Comparison of ENCODE assay signal across 8 cellular contexts in the genomic region with DNA sequence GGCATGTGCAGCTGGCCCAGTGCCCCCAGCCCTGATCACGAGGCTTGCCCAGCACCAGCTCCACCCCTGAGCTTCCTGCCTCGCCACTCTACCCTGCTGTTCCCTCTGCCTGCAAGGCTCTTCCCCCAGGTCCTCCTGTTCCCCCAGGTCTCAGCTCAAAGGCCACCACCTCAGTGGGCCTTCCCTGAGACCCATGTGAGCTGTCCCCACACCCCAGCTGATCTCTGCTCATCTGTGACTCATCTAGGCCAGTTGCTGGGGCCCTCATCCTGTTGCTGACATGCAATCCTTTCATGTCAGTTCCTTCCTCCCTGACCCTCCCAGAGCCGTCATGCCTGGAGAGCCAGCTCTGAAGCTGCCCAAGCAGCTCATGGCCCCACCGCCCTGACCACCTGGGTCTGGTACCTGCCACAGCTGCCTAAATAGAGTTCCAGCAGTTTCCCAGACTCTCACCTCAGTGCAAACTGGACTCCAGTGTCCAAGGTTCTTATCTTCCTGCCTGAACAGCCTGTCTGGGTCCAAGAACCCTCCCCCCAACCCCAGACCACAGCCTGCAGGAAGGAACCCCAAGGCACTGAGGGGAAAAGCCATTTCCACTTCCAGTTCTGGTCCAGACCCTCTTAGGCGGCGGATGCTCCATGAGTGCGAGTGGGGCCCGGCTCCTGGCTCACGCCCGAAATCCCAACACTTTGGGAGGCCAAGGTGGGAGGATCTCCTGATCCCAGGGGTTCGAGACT.
A peak's percentile ranks its signal among the peaks of the same experiment; 100 is the strongest.
DNase-seq lines count a peak whose midpoint lies in the region; ATAC-seq and TF ChIP-seq lines count a peak whose summit lies in the region.
"Had no signal": no experiment of that assay in that cellular context is flagged by ENCODE, and none has a peak within 500 bp of the region (broad histone marks: within the 10 kb centered on the region; RNA-seq: fewer than 3 reads in every experiment).

No MANE protein-coding gene starts in this region.

- H3K27me3 Mint-ChIP-seq in chondrocyte (ENCODE audit: low read depth) (peaks cover 2% of the 10 kb centered on the region), osteocyte (ENCODE audit: unreplicated experiment) (no peaks in the 10 kb centered on the region)

- H3K27me3 ChIP-seq in GM23248 (replicated peaks; ENCODE audit: insufficient read depth): peaks cover 11% of the 10 kb centered on the region

- H3K79me2 ChIP-seq in GM23248 (ENCODE audit: insufficient read depth): no peaks in the 10 kb centered on the region

- DNase-seq in GM23248 (peak; percentile 55), NOMO-1 treated with dmso at 0.1 percent for 144 hours (lab: John Stamatoyannopoulos, UW; ENCODE audit: unreplicated experiment) (peak; percentile 45), chondrocyte (ENCODE audit: low spot score) (no peak), osteocyte (ENCODE audit: extremely low spot score, unreplicated experiment) (no peak)
- DNase-seq: NCI-H1694 had no signal

- TF ChIP-seq CTCF in chondrocyte (IDR thresholded peaks at IDR 0.05) (no peak), osteocyte (IDR thresholded peaks at IDR 0.05) (no peak)

- no peak overlapping the region for H3K4me3 Mint-ChIP-seq in chondrocyte (ENCODE audit: unreplicated experiment)
- H3K4me3 Mint-ChIP-seq in osteocyte (ENCODE audit: unreplicated experiment): no peak overlapping the region

- H3K36me3 Mint-ChIP-seq in chondrocyte (ENCODE audit: low read depth) (no peaks in the 10 kb centered on the region), osteocyte (ENCODE audit: unreplicated experiment) (no peaks in the 10 kb centered on the region)

- H2AFZ ChIP-seq in GM23248: no peak overlapping the region

- no peaks in the 10 kb centered on the region for H3K36me3 ChIP-seq in GM23248 (ENCODE audit: low read depth)

- no peaks in the 10 kb centered on the region for H4K20me1 ChIP-seq in GM23248 (ENCODE audit: insufficient read depth)

- no peaks in the 10 kb centered on the region for H3K9me3 Mint-ChIP-seq in chondrocyte (ENCODE audit: low read depth)
- H3K9me3 Mint-ChIP-seq in osteocyte (ENCODE audit: unreplicated experiment): no peaks in the 10 kb centered on the region

- no peak overlapping the region for H3K4me2 ChIP-seq in GM23248 (ENCODE audit: unreplicated experiment)

- no peak overlapping the region for H3K9ac ChIP-seq in GM23248

- ATAC-seq in GM18517 (IDR thresholded peaks at IDR 0.05; ENCODE audit: unreplicated experiment) (no peak), GM19467 (IDR thresholded peaks at IDR 0.05; ENCODE audit: unreplicated experiment) (no peak), GM18858 (IDR thresholded peaks at IDR 0.05; ENCODE audit: unreplicated experiment) (no peak)

- H3K4me1 ChIP-seq in GM23248 (ENCODE audit: insufficient read depth): no peaks in the 10 kb centered on the region

- H3K9me2 ChIP-seq in GM23248 (ENCODE audit: insufficient read depth): no peaks in the 10 kb centered on the region

- no peaks in the 10 kb centered on the region for H3K9me3 ChIP-seq in GM23248 (ENCODE audit: low read depth)

- 56 to 59% methylated on average over 11 of the region's 11 CpGs for WGBS in GM23248 (ENCODE audit: low coverage in 1 of 2, low lambda C conversion rate in 2 of 2, missing lambda C conversion rate in 2 of 2), 2 experiments

- H3K4me3 ChIP-seq in GM23248: no peak overlapping the region

- H3K27ac ChIP-seq in GM23248: no peak overlapping the region

- in situ Hi-C loops in GM23248 (cut with MboI): no loop called here

- no peaks in the 10 kb centered on the region for H3F3A ChIP-seq in GM23248 (ENCODE audit: insufficient read depth)

- H3K4me1 Mint-ChIP-seq in chondrocyte (ENCODE audit: low read depth) (peaks cover 35% of the 10 kb centered on the region), osteocyte (ENCODE audit: unreplicated experiment) (peaks cover 24% of the 10 kb centered on the region)

- H3K27ac Mint-ChIP-seq in chondrocyte (ENCODE audit: unreplicated experiment) (peak overlapping the region; percentile 57), osteocyte (ENCODE audit: unreplicated experiment) (peak overlapping the region; percentile 39)

Comparison
In these comparisons a context has a peak if more than half of its experiments do, and no peak if none do; other contexts are left out.
1. DNase-seq: peak in GM23248 (single experiment) and NOMO-1 treated with dmso at 0.1 percent for 144 hours (single experiment); none in chondrocyte (single experiment) and osteocyte (single experiment).